17 cellular contexts compared by ENCODE assay signal in genomic region chr19:49939721-49940481, GRCh38. TPM values are rescaled to one million over a fixed set of nuclear protein-coding genes. Genes with fewer than 3 reads are reported as not detected.
DNase-seq lines count a peak whose midpoint lies in the region; ATAC-seq and TF ChIP-seq lines count a peak whose summit lies in the region.
"Had no signal": no experiment of that assay in that cellular context is flagged by ENCODE, and none has a peak within 500 bp of the region (broad histone marks: within the 10 kb centered on the region; RNA-seq: fewer than 3 reads in every experiment).

No MANE protein-coding gene starts in this region.

- no peak overlapping the region for H3K4me3 Mint-ChIP-seq in H9
- no peak overlapping the region for H3K4me3 Mint-ChIP-seq in activated CD8-positive, alpha-beta T cell treated with anti-CD3 and anti-CD28 coated beads, Interleukin-2, amount 10 ng/mL, durations not matched to agents 7 days and 5 days
- H3K4me3 Mint-ChIP-seq in naive thymus-derived CD8-positive, alpha-beta T cell: peak overlapping the region in 4 of 10 donors; percentile 3 to 37 (median 26)
- H3K4me3 Mint-ChIP-seq: activated B cell treated with CpG ODN at 0.5 μM for 24 hours had no signal

- no peaks in the 10 kb centered on the region for H3K79me2 ChIP-seq in H9 (ENCODE audit: insufficient read depth, low read length)

- no peak overlapping the region for H3K14ac ChIP-seq in H9 (ENCODE audit: insufficient read depth, low read length)

- peaks cover 15% of the 10 kb centered on the region for H3K27me3 Mint-ChIP-seq in H9 (ENCODE audit: low read depth)
- H3K27me3 Mint-ChIP-seq in activated CD8-positive, alpha-beta T cell treated with anti-CD3 and anti-CD28 coated beads, Interleukin-2, amount 10 ng/mL, durations not matched to agents 7 days and 5 days (ENCODE audit: low read depth): peaks cover 21% of the 10 kb centered on the region
- peaks cover 0 to 11% (median 2%) of the 10 kb centered on the region in 5 donors for H3K27me3 Mint-ChIP-seq in naive thymus-derived CD8-positive, alpha-beta T cell

- no peak overlapping the region for H2AFZ ChIP-seq in H9 (ENCODE audit: low read length)

- no peak overlapping the region for H2BK12ac ChIP-seq in H9 (ENCODE audit: insufficient read length, low read depth, low read length)

- no peak overlapping the region for H3K4ac ChIP-seq in H9 (ENCODE audit: low read depth, low read length)

- H3K9me3 ChIP-seq in H9 (ENCODE audit: control insufficient read depth, low read depth, low read length): no peaks in the 10 kb centered on the region

- H3K9me3 Mint-ChIP-seq in H9: no peaks in the 10 kb centered on the region
- no peaks in the 10 kb centered on the region for H3K9me3 Mint-ChIP-seq in activated CD8-positive, alpha-beta T cell treated with anti-CD3 and anti-CD28 coated beads, Interleukin-2, amount 10 ng/mL, durations not matched to agents 7 days and 5 days (ENCODE audit: insufficient read depth)
- no peaks in the 10 kb centered on the region for H3K9me3 Mint-ChIP-seq in naive thymus-derived CD8-positive, alpha-beta T cell

- no peak overlapping the region for H2BK20ac ChIP-seq in H9 (ENCODE audit: low read depth, low read length, poor library complexity, severe bottlenecking)

- no peak overlapping the region for H2AK5ac ChIP-seq in H9 (ENCODE audit: insufficient read length, low read length)

- no peak overlapping the region for H2BK5ac ChIP-seq in H9 (ENCODE audit: insufficient read length, low read length)

- no peak overlapping the region for H3K27ac ChIP-seq in H9 (ENCODE audit: insufficient read length, low read depth, low read length)
- H3K27ac ChIP-seq: coronary artery had no signal

- H3K9ac ChIP-seq in H9 (ENCODE audit: extremely low read depth, insufficient read length, low read length): no peak overlapping the region

- H3K23me2 ChIP-seq in H9 (ENCODE audit: insufficient read length, low read depth, low read length, poor library complexity, severe bottlenecking): no peaks in the 10 kb centered on the region

- H4K5ac ChIP-seq in H9 (ENCODE audit: insufficient read length, low read depth, low read length): no peak overlapping the region

- H4K91ac ChIP-seq in H9 (ENCODE audit: insufficient read length, low read depth, low read length): no peak overlapping the region

- H3K4me1 Mint-ChIP-seq in H9: no peaks in the 10 kb centered on the region
- H3K4me1 Mint-ChIP-seq in activated CD8-positive, alpha-beta T cell treated with anti-CD3 and anti-CD28 coated beads, Interleukin-2, amount 10 ng/mL, durations not matched to agents 7 days and 5 days (ENCODE audit: low read depth): peaks cover 19% of the 10 kb centered on the region
- H3K4me1 Mint-ChIP-seq in naive thymus-derived CD8-positive, alpha-beta T cell: peaks cover 0 to 19% (median 9%) of the 10 kb centered on the region in 4 donors

- no peaks in the 10 kb centered on the region for H4K20me1 ChIP-seq in H9 (ENCODE audit: control insufficient read depth, insufficient read depth, insufficient read length)

- no peak overlapping the region for H3T11ph ChIP-seq in H9 (ENCODE audit: low read length)

- peak; percentile 40; the same call in 2 of the 3 replicates for TF ChIP-seq CTCF in H9 (conservative IDR thresholded peaks at IDR 0.05)

- CTCF ChIA-PET in activated CD8-positive, alpha-beta T cell treated with anti-CD3 and anti-CD28 coated beads, Interleukin-2, amount 10 ng/mL, durations not matched to agents 7 days and 5 days (lab: Charles Lee): interaction anchor here (0.8 to 7.0 kb wide), 3 partner anchors 8 to 45 kb away, joined by 3 to 40 read pairs (median 6); no protein-coding TSS in a partner anchor

- ATAC-seq in activated CD8-positive, alpha-beta T cell treated with anti-CD3 and anti-CD28 coated beads, Interleukin-2, amount 10 ng/mL, durations not matched to agents 7 days and 5 days: no peak
- ATAC-seq in naive thymus-derived CD8-positive, alpha-beta T cell: peak; percentile 23 to 54
- ATAC-seq in GM21526 (IDR thresholded peaks at IDR 0.05; ENCODE audit: low FRiP score, unreplicated experiment) (no peak), HG02970 (IDR thresholded peaks at IDR 0.05; ENCODE audit: low FRiP score, unreplicated experiment) (no peak)

- no peaks in the 10 kb centered on the region for H3K79me1 ChIP-seq in H9 (ENCODE audit: insufficient read depth, low read depth, low read length, poor library complexity, severe bottlenecking)

- no CpG with 5 or more reads among the region's 7 CpGs for WGBS in H9 (ENCODE audit: extremely low coverage, insufficient read length, low lambda C conversion rate)

- no peak overlapping the region for H4K8ac ChIP-seq in H9 (replicated peaks; ENCODE audit: insufficient read length, low read depth, low read length)

- no peak overlapping the region for H3K18ac ChIP-seq in H9 (ENCODE audit: insufficient read length, low read depth, low read length)

- H2BK15ac ChIP-seq in H9 (ENCODE audit: low read depth, low read length): no peak overlapping the region

- no peak overlapping the region for H3K4me2 ChIP-seq in H9 (ENCODE audit: insufficient read depth, insufficient read length, low read length)

- no peak overlapping the region for H3K23ac ChIP-seq in H9 (ENCODE audit: insufficient read length, low read depth, low read length)

- H3K4me1 ChIP-seq in H9 (ENCODE audit: insufficient read depth, low read length): no peaks in the 10 kb centered on the region

- H3K56ac ChIP-seq in H9 (ENCODE audit: insufficient read length, low read depth, low read length): no peak overlapping the region

- H3K36me3 Mint-ChIP-seq in H9 (ENCODE audit: insufficient read depth in 1 of 3, low read depth in 3 of 3): no peaks in the 10 kb centered on the region
- no peaks in the 10 kb centered on the region for H3K36me3 Mint-ChIP-seq in activated CD8-positive, alpha-beta T cell treated with anti-CD3 and anti-CD28 coated beads, Interleukin-2, amount 10 ng/mL, durations not matched to agents 7 days and 5 days (ENCODE audit: low read depth)
- H3K36me3 Mint-ChIP-seq in naive thymus-derived CD8-positive, alpha-beta T cell: no peaks in the 10 kb centered on the region

- DNase-seq in DMS 273 (lab: John Stamatoyannopoulos, UW; ENCODE audit: unreplicated experiment) (peak; percentile 48), DMS 273 treated with DMSO at 0.1 percent for 48 hours (lab: John Stamatoyannopoulos, UW) (no peak), H9 (no peak), kidney tubule cell (ENCODE audit: low spot score) (no peak)
- DNase-seq in activated CD8-positive, alpha-beta T cell treated with anti-CD3 and anti-CD28 coated beads, Interleukin-2, amount 10 ng/mL, durations not matched to agents 7 days and 5 days: peak; percentile 46
- peak in 1 of 10 donors; percentile 50 for DNase-seq in naive thymus-derived CD8-positive, alpha-beta T cell
- DNase-seq: 8988T, activated B cell treated with CpG ODN at 0.5 μM for 24 hours, activated T-cell treated with anti-CD3 and anti-CD28 coated beads for 4 hours, amygdala, COR-L47, small intestine had no signal

- POLR2A ChIA-PET in activated CD8-positive, alpha-beta T cell treated with anti-CD3 and anti-CD28 coated beads, Interleukin-2, amount 10 ng/mL, durations not matched to agents 7 days and 5 days (lab: Charles Lee): interaction anchor here (0.7 kb wide), 1 partner anchor 38 kb away, joined by 4 read pairs; no protein-coding TSS in a partner anchor
- POLR2A ChIA-PET in naive thymus-derived CD8-positive, alpha-beta T cell (lab: Charles Lee): interaction anchor here (0.7 kb wide), 2 partner anchors 47 to 57 kb away, joined by 3 to 4 read pairs; no protein-coding TSS in a partner anchor

- no peak overlapping the region for H3K27ac Mint-ChIP-seq in H9
- peak overlapping the region; percentile 22 for H3K27ac Mint-ChIP-seq in activated CD8-positive, alpha-beta T cell treated with anti-CD3 and anti-CD28 coated beads, Interleukin-2, amount 10 ng/mL, durations not matched to agents 7 days and 5 days
- H3K27ac Mint-ChIP-seq in naive thymus-derived CD8-positive, alpha-beta T cell: peak overlapping the region in 2 of 10 donors; percentile 2 to 3
- H3K27ac Mint-ChIP-seq: activated B cell treated with CpG ODN at 0.5 μM for 24 hours had no signal

- no peaks in the 10 kb centered on the region for H3K27me3 ChIP-seq in H9 (ENCODE audit: insufficient read depth, low read length)

- H2BK120ac ChIP-seq in H9 (ENCODE audit: low read depth, low read length, poor library complexity, severe bottlenecking): no peak overlapping the region

RNA-seq across cellular contexts. Expression of gene NUP62, which starts 10.6 kb away (rescaled TPM):
- 127 and 137 TPM in 2 replicates for total RNA-seq in H9 (2021)
- total RNA-seq in activated CD8-positive, alpha-beta T cell treated with anti-CD3 and anti-CD28 coated beads, Interleukin-2, amount 10 ng/mL, durations not matched to agents 7 days and 5 days: 100 to 1,000 TPM; 116 to 122 TPM
- total RNA-seq in naive thymus-derived CD8-positive, alpha-beta T cell: 10 to 100 TPM; 53.9 to 61.4 TPM
- 10 to 100 TPM; 38.5 to 54.5 (median 49.1) TPM for polyA plus RNA-seq in naive thymus-derived CD8-positive, alpha-beta T cell

RNA-seq across cellular contexts. Expression of gene ATF5, which starts 10.9 kb away (rescaled TPM):
- 18.5 and 20.6 TPM in 2 replicates for total RNA-seq in H9 (2021)
- 1 to 10 TPM; 7.1 to 9.3 TPM for total RNA-seq in activated CD8-positive, alpha-beta T cell treated with anti-CD3 and anti-CD28 coated beads, Interleukin-2, amount 10 ng/mL, durations not matched to agents 7 days and 5 days
- 1 to 10 TPM; 8.4 to 9.2 TPM for total RNA-seq in naive thymus-derived CD8-positive, alpha-beta T cell
- under 1 TPM; 0.71 to 0.97 (median 0.84) TPM for polyA plus RNA-seq in naive thymus-derived CD8-positive, alpha-beta T cell

RNA-seq across cellular contexts. Expression of gene SIGLEC11, which starts 21.1 kb away (rescaled TPM):
- total RNA-seq in H9 (2021): not detected in 2 replicates
- total RNA-seq in activated CD8-positive, alpha-beta T cell treated with anti-CD3 and anti-CD28 coated beads, Interleukin-2, amount 10 ng/mL, durations not matched to agents 7 days and 5 days: not detected
- total RNA-seq in naive thymus-derived CD8-positive, alpha-beta T cell: not detected
- not detected for polyA plus RNA-seq in naive thymus-derived CD8-positive, alpha-beta T cell
- total RNA-seq: activated B cell treated with CpG ODN at 0.5 μM for 24 hours, HT1080, lung microvascular endothelial cell had no signal

RNA-seq across cellular contexts. Expression of gene IL4I1, which starts 43.2 kb away (rescaled TPM):
- 0.29 and 0.61 TPM in 2 replicates for total RNA-seq in H9 (2021)
- total RNA-seq in activated CD8-positive, alpha-beta T cell treated with anti-CD3 and anti-CD28 coated beads, Interleukin-2, amount 10 ng/mL, durations not matched to agents 7 days and 5 days: 1 to 10 TPM; 1.2 to 1.6 TPM
- 1 to 10 TPM in 1 of 2 experiments, under 1 TPM in 1; 0.85 to 1.1 TPM for total RNA-seq in naive thymus-derived CD8-positive, alpha-beta T cell
- polyA plus RNA-seq in naive thymus-derived CD8-positive, alpha-beta T cell: under 1 TPM; 0.24 to 0.26 (median 0.25) TPM

Comparison
In these comparisons a context has a peak if more than half of its experiments do, and no peak if none do; other contexts are left out.
1. DNase-seq: peak in DMS 273 (single experiment) and activated CD8-positive, alpha-beta T cell treated with anti-CD3 and anti-CD28 coated beads, Interleukin-2, amount 10 ng/mL, durations not matched to agents 7 days and 5 days (single experiment); none in DMS 273 treated with DMSO at 0.1 percent for 48 hours (single experiment), H9 (single experiment) and kidney tubule cell (single experiment).
2. ATAC-seq: peak in naive thymus-derived CD8-positive, alpha-beta T cell (2 of 2); none in activated CD8-positive, alpha-beta T cell treated with anti-CD3 and anti-CD28 coated beads, Interleukin-2, amount 10 ng/mL, durations not matched to agents 7 days and 5 days (single experiment), GM21526 (single experiment) and HG02970 (single experiment).